Comparison of ENCODE assay signal across 11 cellular contexts in genomic region chr4:105305019-105305836, GRCh38.
DNase-seq lines count a peak whose midpoint lies in the region; ATAC-seq lines count a peak whose summit lies in the region.
"Had no signal": no experiment of that assay in that cellular context is flagged by ENCODE, and none has a peak within 500 bp of the region (broad histone marks: within the 10 kb centered on the region; RNA-seq: fewer than 3 reads in every experiment).

No MANE protein-coding gene starts in this region.

- no peaks in the 10 kb centered on the region for H3K4me1 ChIP-seq in CD4-positive, alpha-beta memory T cell (ENCODE audit: insufficient read depth, low read length)

- peaks cover 3 to 51% (median 35%) of the 10 kb centered on the region in 8 donors for H3K9me3 Mint-ChIP-seq in CD4-positive, alpha-beta memory T cell

- CTCF ChIA-PET in CD4-positive, alpha-beta memory T cell (lab: Charles Lee; ENCODE audit: partially characterized antibody): no interaction called here

- no peaks in the 10 kb centered on the region for H3K27me3 Mint-ChIP-seq in CD4-positive, alpha-beta memory T cell

- ATAC-seq in GM19025 (IDR thresholded peaks at IDR 0.05; ENCODE audit: low read depth, unreplicated experiment) (peak; percentile 32), HG02852 (IDR thresholded peaks at IDR 0.05; ENCODE audit: unreplicated experiment) (peak; percentile 45)

- H3K4me3 Mint-ChIP-seq in CD4-positive, alpha-beta memory T cell: no peak overlapping the region

- H3K36me3 ChIP-seq in CD4-positive, alpha-beta memory T cell (ENCODE audit: insufficient read depth, low read length): no peaks in the 10 kb centered on the region
- H3K36me3 ChIP-seq: BLaER1 treated with 17β-estradiol and CSF1 and Interleukin-3, amounts not matched to agents 10 nM and 100 nM; heart right ventricle had no signal

- DNase-seq in MV-4-11 (lab: John Stamatoyannopoulos, UW) (peak; percentile 62), middle frontal gyrus (ENCODE audit: extremely low spot score, low spot score) (no peak), NCI-H446 (lab: John Stamatoyannopoulos, UW) (no peak), retina (no peak)
- no peak for DNase-seq in CD4-positive, alpha-beta memory T cell
- DNase-seq: heart right ventricle, small intestine had no signal

- intact Hi-C loops in CD4-positive, alpha-beta memory T cell (cut with micrococcal nuclease): no loop called here

- peaks cover 4 to 11% (median 7%) of the 10 kb centered on the region in 4 donors for H3K4me1 Mint-ChIP-seq in CD4-positive, alpha-beta memory T cell

- no peaks in the 10 kb centered on the region for H3K27me3 ChIP-seq in CD4-positive, alpha-beta memory T cell (ENCODE audit: insufficient read depth, low read length)
- H3K27me3 ChIP-seq: BLaER1 treated with 17β-estradiol and CSF1 and Interleukin-3, amounts not matched to agents 10 nM and 100 nM; heart right ventricle had no signal

- no peak overlapping the region for H3K27ac ChIP-seq in CD4-positive, alpha-beta memory T cell (ENCODE audit: low read depth, low read length)
- H3K27ac ChIP-seq: heart right ventricle had no signal

- peaks cover 6 to 9% of the 10 kb centered on the region in 2 donors for H3K36me3 Mint-ChIP-seq in CD4-positive, alpha-beta memory T cell

- H3K9me3 ChIP-seq in CD4-positive, alpha-beta memory T cell (ENCODE audit: control insufficient read depth in 1 of 2, low read length in 2 of 2): no peaks in the 10 kb centered on the region

- POLR2A ChIA-PET in CD4-positive, alpha-beta memory T cell (lab: Charles Lee; ENCODE audit: partially characterized antibody): no interaction called here

- H3K27ac Mint-ChIP-seq in CD4-positive, alpha-beta memory T cell: no peak overlapping the region

- H3K4me3 ChIP-seq in GM08714 (ENCODE audit: low read length): 0 out of 2 replicates have a peak overlapping the region, but pooled peaks have one; percentile 26
- no peak overlapping the region for H3K4me3 ChIP-seq in CD4-positive, alpha-beta memory T cell (ENCODE audit: low read length in 2 of 2)
- H3K4me3 ChIP-seq: BLaER1 treated with 17β-estradiol and CSF1 and Interleukin-3, amounts not matched to agents 10 nM and 100 nM; heart right ventricle had no signal
